12 cellular contexts compared by ENCODE assay signal in genomic region chr2:234968633-234969328, GRCh38. TPM values are rescaled to one million over a fixed set of nuclear protein-coding genes. Genes with fewer than 3 reads are reported as not detected.
DNase-seq lines count a peak whose midpoint lies in the region; TF ChIP-seq lines count a peak whose summit lies in the region.
"Had no signal": no experiment of that assay in that cellular context is flagged by ENCODE, and none has a peak within 500 bp of the region (broad histone marks: within the 10 kb centered on the region; RNA-seq: fewer than 3 reads in every experiment).

No MANE protein-coding gene starts in this region.

- no peaks in the 10 kb centered on the region for H3K9me3 ChIP-seq in suprapubic skin
- H3K9me3 ChIP-seq: BE2C had no signal

- CTCF ChIA-PET in AG04449 (lab: Yijun Ruan, JAX) = interaction anchor here (1.5 kb wide), 1 partner anchor 11 kb away, joined by 5 read pairs; no protein-coding TSS in a partner anchor
- CTCF ChIA-PET in HEK293T (lab: Yijun Ruan, JAX) = no interaction called here
- CTCF ChIA-PET in activated CD4-positive, alpha-beta memory T cell treated with anti-CD3 and anti-CD28 coated beads for 36 hours (lab: Charles Lee) = no interaction called here

- no peak for TF ChIP-seq EP300 in suprapubic skin (IDR thresholded peaks at IDR 0.05)

- TF ChIP-seq CTCF in AG04449 (IDR thresholded peaks at IDR 0.05; ENCODE audit: insufficient read depth, low read length, missing control alignments) = no peak
- no peak for TF ChIP-seq CTCF in mesothelial cell of epicardium (IDR thresholded peaks at IDR 0.05; ENCODE audit: unreplicated experiment)
- no peak for TF ChIP-seq CTCF in suprapubic skin (IDR thresholded peaks at IDR 0.05)

- H3K27me3 ChIP-seq in suprapubic skin = no peaks in the 10 kb centered on the region
- H3K27me3 ChIP-seq: BE2C had no signal

- H3K36me3 ChIP-seq in suprapubic skin = no peaks in the 10 kb centered on the region

- peaks cover 23% of the 10 kb centered on the region for H3K4me1 ChIP-seq in suprapubic skin

- DNase-seq in AG04449 (ENCODE audit: low read depth, low spot score) (no peak), HEK293T (ENCODE audit: extremely low spot score) (no peak), SK-N-DZ (ENCODE audit: low spot score) (peak; percentile 22), mesothelial cell of epicardium (ENCODE audit: low spot score in 2 of 2, unreplicated experiment in 2 of 2) (no peak), suprapubic skin (ENCODE audit: low spot score in 2 of 2) (no peak), DMS53 (lab: John Stamatoyannopoulos, UW) (no peak), SKM-1 treated with dmso at 0.1 percent for 144 hours (lab: John Stamatoyannopoulos, UW; ENCODE audit: unreplicated experiment) (no peak)
- no peak for DNase-seq in activated CD4-positive, alpha-beta memory T cell treated with anti-CD3 and anti-CD28 coated beads for 36 hours
- DNase-seq: activated T-cell treated with anti-CD3 and anti-CD28 coated beads, Interleukin-2, amount 50 U/mL, for 48 hours; BE2C; SIG-M5 had no signal

- intact Hi-C loops in activated CD4-positive, alpha-beta memory T cell treated with anti-CD3 and anti-CD28 coated beads for 36 hours (cut with micrococcal nuclease) = no loop called here

- H3K4me3 ChIP-seq in AG04449 (ENCODE audit: low read depth, low read length) (peak overlapping the region; percentile 18), suprapubic skin (no peak overlapping the region)
- H3K4me3 ChIP-seq: K562 had no signal

- POLR2A ChIA-PET in AG04449 (lab: Yijun Ruan, JAX) (interaction anchor here (0.9 to 1.1 kb wide), 2 partner anchors 13 to 27 kb away, joined by 4 read pairs; no protein-coding TSS in a partner anchor), HEK293T (lab: Yijun Ruan, JAX) (no interaction called here)
- POLR2A ChIA-PET in activated CD4-positive, alpha-beta memory T cell treated with anti-CD3 and anti-CD28 coated beads for 36 hours (lab: Charles Lee) = no interaction called here

- H3K27ac ChIP-seq in suprapubic skin = no peak overlapping the region

- H3K9me3 Mint-ChIP-seq in mesothelial cell of epicardium = no peaks in the 10 kb centered on the region
- no peaks in the 10 kb centered on the region for H3K9me3 Mint-ChIP-seq in activated CD4-positive, alpha-beta memory T cell treated with anti-CD3 and anti-CD28 coated beads for 36 hours

- H3K36me3 Mint-ChIP-seq in mesothelial cell of epicardium = peaks cover 8% of the 10 kb centered on the region
- H3K36me3 Mint-ChIP-seq in activated CD4-positive, alpha-beta memory T cell treated with anti-CD3 and anti-CD28 coated beads for 36 hours = no peaks in the 10 kb centered on the region

- no peak overlapping the region for H3K4me3 Mint-ChIP-seq in mesothelial cell of epicardium
- no peak overlapping the region for H3K4me3 Mint-ChIP-seq in activated CD4-positive, alpha-beta memory T cell treated with anti-CD3 and anti-CD28 coated beads for 36 hours

- no peak for TF ChIP-seq POLR2A in suprapubic skin (IDR thresholded peaks at IDR 0.05)

- peaks cover 52% of the 10 kb centered on the region for H3K4me1 Mint-ChIP-seq in mesothelial cell of epicardium
- no peaks in the 10 kb centered on the region for H3K4me1 Mint-ChIP-seq in activated CD4-positive, alpha-beta memory T cell treated with anti-CD3 and anti-CD28 coated beads for 36 hours (ENCODE audit: low read depth)

- no peaks in the 10 kb centered on the region for H3K27me3 Mint-ChIP-seq in mesothelial cell of epicardium (ENCODE audit: low read depth)
- H3K27me3 Mint-ChIP-seq in activated CD4-positive, alpha-beta memory T cell treated with anti-CD3 and anti-CD28 coated beads for 36 hours = peaks cover 15% of the 10 kb centered on the region

- 55% methylated on average over 14 of the region's 14 CpGs for WGBS in suprapubic skin

- H3K27ac Mint-ChIP-seq in mesothelial cell of epicardium = peak overlapping the region; percentile 11
- no peak overlapping the region for H3K27ac Mint-ChIP-seq in activated CD4-positive, alpha-beta memory T cell treated with anti-CD3 and anti-CD28 coated beads for 36 hours

TF ChIP-seq in HEK293T, 16 proteins besides CTCF, POLR2A, EP300 and RAD21:
- TF ChIP-seq, protein P1, sequence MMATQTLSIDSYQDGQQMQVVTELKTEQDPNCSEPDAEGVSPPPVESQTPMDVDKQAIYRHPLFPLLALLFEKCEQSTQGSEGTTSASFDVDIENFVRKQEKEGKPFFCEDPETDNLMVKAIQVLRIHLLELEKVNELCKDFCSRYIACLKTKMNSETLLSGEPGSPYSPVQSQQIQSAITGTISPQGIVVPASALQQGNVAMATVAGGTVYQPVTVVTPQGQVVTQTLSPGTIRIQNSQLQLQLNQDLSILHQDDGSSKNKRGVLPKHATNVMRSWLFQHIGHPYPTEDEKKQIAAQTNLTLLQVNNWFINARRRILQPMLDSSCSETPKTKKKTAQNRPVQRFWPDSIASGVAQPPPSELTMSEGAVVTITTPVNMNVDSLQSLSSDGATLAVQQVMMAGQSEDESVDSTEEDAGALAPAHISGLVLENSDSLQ (IDR thresholded peaks at IDR 0.05) = peak; percentile 57
- TF ChIP-seq NFRKB (IDR thresholded peaks at IDR 0.05) (no peak), TARDBP (IDR thresholded peaks at IDR 0.05) (no peak), ELF4 (IDR thresholded peaks at IDR 0.05) (no peak)

RNA-seq across cellular contexts. Expression of gene SH3BP4, which starts 17.0 kb away (rescaled TPM):
- polyA plus RNA-seq in SK-N-DZ (2014; cell fraction: cytosol; rRNA removed) = 13.6 TPM in 2 replicates
- polyA plus RNA-seq in SK-N-DZ (2014; cell fraction: nucleus; rRNA removed) = 6.2 and 8.6 TPM in 2 replicates
- total RNA-seq in mesothelial cell of epicardium = 44.1 to 45.0 TPM (median 44.3 TPM) in 3 replicates
- 10 to 100 TPM; 38.6 to 82.6 (median 58.6) TPM for total RNA-seq in suprapubic skin
- under 1 TPM; 0.10 to 0.46 TPM for total RNA-seq in activated CD4-positive, alpha-beta memory T cell treated with anti-CD3 and anti-CD28 coated beads for 36 hours

Comparison
In these comparisons a context has a peak if more than half of its experiments do, and no peak if none do; other contexts are left out.
1. RNA of gene SH3BP4, which starts 17.0 kb away (total RNA-seq): 38.6 to 82.6 TPM in suprapubic skin and 44.1 to 45.0 TPM in mesothelial cell of epicardium; 0.10 to 0.46 TPM in activated CD4-positive, alpha-beta memory T cell treated with anti-CD3 and anti-CD28 coated beads for 36 hours; every median in the first group is over 10 times any median in the second.